8 cellular contexts compared by ENCODE assay signal in genomic region chr6:31203345-31203979, GRCh38. TPM values are rescaled to one million over a fixed set of nuclear protein-coding genes. Genes with fewer than 3 reads are reported as not detected.
DNase-seq lines count a peak whose midpoint lies in the region; ATAC-seq and TF ChIP-seq lines count a peak whose summit lies in the region.

No MANE protein-coding gene starts in this region.

- H3K36me3 Mint-ChIP-seq in activated CD4-positive, alpha-beta T cell treated with anti-CD3 and anti-CD28 coated beads, Interleukin-2, amount 10 ng/mL, durations not matched to agents 7 days and 5 days (ENCODE audit: low read depth) = peaks cover 39% of the 10 kb centered on the region

- peaks cover 66% of the 10 kb centered on the region for H3K4me1 Mint-ChIP-seq in activated CD4-positive, alpha-beta T cell treated with anti-CD3 and anti-CD28 coated beads, Interleukin-2, amount 10 ng/mL, durations not matched to agents 7 days and 5 days

- H3K4me2 ChIP-seq in osteoblast (ENCODE audit: insufficient read depth, low read length) = peak overlapping the region; percentile 87

- H3K27ac ChIP-seq in osteoblast (ENCODE audit: low read depth, low read length) = peak overlapping the region; percentile 67
- no peak overlapping the region for H3K27ac ChIP-seq in substantia nigra (ENCODE audit: low read depth, low read length, poor library complexity, severe bottlenecking)

- peaks cover 4% of the 10 kb centered on the region for H3K9me3 Mint-ChIP-seq in activated CD4-positive, alpha-beta T cell treated with anti-CD3 and anti-CD28 coated beads, Interleukin-2, amount 10 ng/mL, durations not matched to agents 7 days and 5 days

- no peak overlapping the region for H3K9ac ChIP-seq in endocrine pancreas (ENCODE audit: control insufficient read depth, insufficient read depth, low read length)

- H3K9me3 ChIP-seq in endocrine pancreas (ENCODE audit: control insufficient read depth, low read length) (no peaks in the 10 kb centered on the region), osteoblast (ENCODE audit: low read depth, low read length) (no peaks in the 10 kb centered on the region)

- no peaks in the 10 kb centered on the region for H3K36me3 ChIP-seq in endocrine pancreas (ENCODE audit: control insufficient read depth, insufficient read depth, low read length)
- no peaks in the 10 kb centered on the region for H3K36me3 ChIP-seq in osteoblast (ENCODE audit: insufficient read depth, low read length)

- peak; percentile 53 for DNase-seq in NK-92 treated with Interleukin-12 subunit alpha and Interleukin-12 subunit beta, amount 100 ng/mL, for 24 hours (lab: John Stamatoyannopoulos, UW)
- DNase-seq in NK-92 (lab: John Stamatoyannopoulos, UW; ENCODE audit: unreplicated experiment) = no peak
- DNase-seq in NCI-H2196 treated with DMSO at 0.1 percent for 48 hours (lab: John Stamatoyannopoulos, UW; ENCODE audit: unreplicated experiment) = peak; percentile 90
- peak; percentile 56 for DNase-seq in activated CD4-positive, alpha-beta T cell treated with anti-CD3 and anti-CD28 coated beads, Interleukin-2, amount 10 ng/mL, durations not matched to agents 7 days and 5 days
- peak; percentile 35 for DNase-seq in osteoblast (ENCODE audit: insufficient read length, low spot score, missing footprints)
- DNase-seq in substantia nigra (lab: John Stamatoyannopoulos, UW) = no peak

- peak overlapping the region; percentile 84 for H3K4me3 ChIP-seq in endocrine pancreas (ENCODE audit: control insufficient read depth, insufficient read depth, low read length)
- peak overlapping the region; percentile 74 for H3K4me3 ChIP-seq in osteoblast (ENCODE audit: insufficient read depth, low read length)

- H3K4me3 Mint-ChIP-seq in activated CD4-positive, alpha-beta T cell treated with anti-CD3 and anti-CD28 coated beads, Interleukin-2, amount 10 ng/mL, durations not matched to agents 7 days and 5 days = peak overlapping the region; percentile 82

- no peaks in the 10 kb centered on the region for H3K27me3 Mint-ChIP-seq in activated CD4-positive, alpha-beta T cell treated with anti-CD3 and anti-CD28 coated beads, Interleukin-2, amount 10 ng/mL, durations not matched to agents 7 days and 5 days

- H3K79me2 ChIP-seq in osteoblast (ENCODE audit: insufficient read depth, low read length) = peaks cover 2% of the 10 kb centered on the region

- H4K20me1 ChIP-seq in osteoblast (ENCODE audit: insufficient read depth, low read length) = no peaks in the 10 kb centered on the region

- ATAC-seq in HG03060 (IDR thresholded peaks at IDR 0.05; ENCODE audit: low read depth, unreplicated experiment) = peak; percentile 61

- CTCF ChIA-PET in activated CD4-positive, alpha-beta T cell treated with anti-CD3 and anti-CD28 coated beads, Interleukin-2, amount 10 ng/mL, durations not matched to agents 7 days and 5 days (lab: Charles Lee) = interaction anchor here (1.0 to 3.1 kb wide), 3 partner anchors 8 to 163 kb away, joined by 4 to 8 read pairs (median 4); no protein-coding TSS in a partner anchor

- POLR2A ChIA-PET in activated CD4-positive, alpha-beta T cell treated with anti-CD3 and anti-CD28 coated beads, Interleukin-2, amount 10 ng/mL, durations not matched to agents 7 days and 5 days (lab: Charles Lee) = no interaction called here

- H3K27ac Mint-ChIP-seq in activated CD4-positive, alpha-beta T cell treated with anti-CD3 and anti-CD28 coated beads, Interleukin-2, amount 10 ng/mL, durations not matched to agents 7 days and 5 days = peak overlapping the region; percentile 96

- no peak for TF ChIP-seq CTCF in osteoblast (IDR thresholded peaks at IDR 0.05; ENCODE audit: extremely low read depth, low read depth, low read length)

- H2AFZ ChIP-seq in osteoblast (ENCODE audit: low read length) = peak overlapping the region; percentile 84

- H3K27me3 ChIP-seq in endocrine pancreas (ENCODE audit: control insufficient read depth, insufficient read depth, low read length) (no peaks in the 10 kb centered on the region), osteoblast (ENCODE audit: insufficient read depth, low read length) (no peaks in the 10 kb centered on the region)

- no peaks in the 10 kb centered on the region for H3K4me1 ChIP-seq in endocrine pancreas (ENCODE audit: control insufficient read depth, insufficient read depth, low read length)
- peaks cover 13% of the 10 kb centered on the region for H3K4me1 ChIP-seq in osteoblast (ENCODE audit: insufficient read depth, low read length)

RNA-seq across cellular contexts. Expression of gene POU5F1, which starts 33.0 kb away (rescaled TPM):
- total RNA-seq in activated CD4-positive, alpha-beta T cell treated with anti-CD3 and anti-CD28 coated beads, Interleukin-2, amount 10 ng/mL, durations not matched to agents 7 days and 5 days = under 1 TPM in 1 of 2 experiments, not detected in 1; 0.20 TPM
- 0.29 and 2.5 TPM in 2 replicates for total RNA-seq in osteoblast

RNA-seq across cellular contexts. Expression of gene TCF19, which starts 45.1 kb away (rescaled TPM):
- 10 to 100 TPM; 86.3 to 86.7 TPM for total RNA-seq in activated CD4-positive, alpha-beta T cell treated with anti-CD3 and anti-CD28 coated beads, Interleukin-2, amount 10 ng/mL, durations not matched to agents 7 days and 5 days
- total RNA-seq in osteoblast = 5.8 and 5.9 TPM in 2 replicates

RNA-seq across cellular contexts. Expression of gene CCHCR1, which starts 45.9 kb away (rescaled TPM):
- total RNA-seq in activated CD4-positive, alpha-beta T cell treated with anti-CD3 and anti-CD28 coated beads, Interleukin-2, amount 10 ng/mL, durations not matched to agents 7 days and 5 days = 10 to 100 TPM; 43.4 to 44.7 TPM
- total RNA-seq in osteoblast = 13.6 and 14.1 TPM in 2 replicates

Comparison
In these comparisons a context has a peak if more than half of its experiments do, and no peak if none do; other contexts are left out.
1. DNase-seq: peak in NK-92 treated with Interleukin-12 subunit alpha and Interleukin-12 subunit beta, amount 100 ng/mL, for 24 hours (single experiment), NCI-H2196 treated with DMSO at 0.1 percent for 48 hours (single experiment), activated CD4-positive, alpha-beta T cell treated with anti-CD3 and anti-CD28 coated beads, Interleukin-2, amount 10 ng/mL, durations not matched to agents 7 days and 5 days (single experiment) and osteoblast (single experiment); none in NK-92 (single experiment) and substantia nigra (0 of 49).
2. RNA of gene TCF19, which starts 45.1 kb away (total RNA-seq): 86.3 to 86.7 TPM in activated CD4-positive, alpha-beta T cell treated with anti-CD3 and anti-CD28 coated beads, Interleukin-2, amount 10 ng/mL, durations not matched to agents 7 days and 5 days; 5.8 to 5.9 TPM in osteoblast; every median in the first group is over 10 times any median in the second.